33 cellular contexts compared by ENCODE assay signal in genomic region chr7:30805081-30805691, GRCh38. TPM values are rescaled to one million over a fixed set of nuclear protein-coding genes. Genes with fewer than 3 reads are reported as not detected.
DNase-seq lines count a peak whose midpoint lies in the region; ATAC-seq and TF ChIP-seq lines count a peak whose summit lies in the region.
"Had no signal": no experiment of that assay in that cellular context is flagged by ENCODE, and none has a peak within 500 bp of the region (broad histone marks: within the 10 kb centered on the region; RNA-seq: fewer than 3 reads in every experiment).

No MANE protein-coding gene starts in this region.

- H2AK5ac ChIP-seq in mesenchymal stem cell (ENCODE audit: low read length, severe bottlenecking): peak overlapping the region; percentile 87

- H3K4me1 ChIP-seq in SK-N-SH (ENCODE audit: control insufficient read depth in 1 of 2, insufficient read depth in 2 of 2, low read depth in 1 of 2, low read length in 1 of 2) (peaks cover 16 to 25% of the 10 kb centered on the region in 2 experiments), mesenchymal stem cell (ENCODE audit: control insufficient read depth, insufficient read depth, low read depth, low read length) (peaks cover 30% of the 10 kb centered on the region), thoracic aorta (ENCODE audit: control insufficient read depth in 1 of 2, low read depth in 2 of 2) (peaks cover 32 to 58% of the 10 kb centered on the region in 2 donors)

- no peak for TF ChIP-seq RAD21 in SK-N-SH (IDR thresholded peaks at IDR 0.05; ENCODE audit: low read length)

- peaks cover 17% of the 10 kb centered on the region for H3F3A ChIP-seq in SK-N-SH (replicated peaks; ENCODE audit: insufficient read depth)

- peaks cover 3% of the 10 kb centered on the region for H3K36me3 Mint-ChIP-seq in T-helper 17 cell (ENCODE audit: low read depth)
- H3K36me3 Mint-ChIP-seq: natural killer cell treated with Interleukin-12 subunit alpha and Interleukin-12 subunit beta and Interleukin-15 and Interleukin-18, amount 100 ng/mL, for 72 hours had no signal

- peak overlapping the region; percentile 100 for H2BK12ac ChIP-seq in mesenchymal stem cell (ENCODE audit: low read length in 2 of 2)

- H3K27ac ChIP-seq in SK-N-SH (ENCODE audit: low read depth in 2 of 2, low read length in 1 of 2): peak overlapping the region in 1 of 2 experiments; percentile 84; a peak in 2 of 4 replicates
- H3K27ac ChIP-seq in mesenchymal stem cell (ENCODE audit: low read length, poor library complexity, severe bottlenecking): peak overlapping the region; percentile 88
- peak overlapping the region; percentile 80 to 84 for H3K27ac ChIP-seq in thoracic aorta
- H3K27ac ChIP-seq: C4-2B, sigmoid colon had no signal

- H2BK15ac ChIP-seq in mesenchymal stem cell (ENCODE audit: low read depth, poor library complexity, severe bottlenecking): peak overlapping the region; percentile 60

- H3K4me2 ChIP-seq in SK-N-SH: peak overlapping the region; percentile 46
- H3K4me2 ChIP-seq in mesenchymal stem cell (ENCODE audit: low read length, poor library complexity, severe bottlenecking): no peak overlapping the region

- peak overlapping the region; percentile 92 for H4K8ac ChIP-seq in mesenchymal stem cell (ENCODE audit: low read length)

- no peaks in the 10 kb centered on the region for H4K20me1 ChIP-seq in SK-N-SH (ENCODE audit: insufficient read depth)

- H3K4ac ChIP-seq in mesenchymal stem cell (ENCODE audit: low read depth in 1 of 2, low read length in 2 of 2): peak overlapping the region; percentile 92 to 98

- no peak for TF ChIP-seq CTCF in SK-N-SH (IDR thresholded peaks at IDR 0.05)
- TF ChIP-seq CTCF in thoracic aorta (IDR thresholded peaks at IDR 0.05): no peak

- H3K79me1 ChIP-seq in mesenchymal stem cell (replicated peaks; ENCODE audit: low read length, poor library complexity, severe bottlenecking): peaks cover 32% of the 10 kb centered on the region

- H3K36me3 ChIP-seq in SK-N-SH (replicated peaks in 1 of 2; ENCODE audit: control insufficient read depth in 1 of 2, insufficient read depth in 2 of 2, low read length in 1 of 2) (no peaks in the 10 kb centered on the region), mesenchymal stem cell (ENCODE audit: control insufficient read depth in 1 of 2, insufficient read depth in 2 of 2, low read depth in 1 of 2, low read length in 2 of 2) (peaks cover 3% of the 10 kb centered on the region in 2 experiments), thoracic aorta (no peaks in the 10 kb centered on the region)
- H3K36me3 ChIP-seq: sigmoid colon, stomach, tibial nerve had no signal

- H3K27me3 Mint-ChIP-seq in T-helper 17 cell: no peaks in the 10 kb centered on the region
- H3K27me3 Mint-ChIP-seq: activated T-helper 17 cell treated with anti-CD3 and anti-CD28 coated beads, Interleukin-2, amount 50 U/mL, for 72 hours had no signal

- DNase-seq in SK-N-SH (no peak), T-helper 17 cell (no peak), mesenchymal stem cell (no peak), thoracic aorta (ENCODE audit: low spot score) (no peak), occipital lobe (lab: John Stamatoyannopoulos, UW) (no peak), DMS79 (lab: John Stamatoyannopoulos, UW) (no peak)
- DNase-seq: 8988T; activated CD4-positive, CD25-positive, alpha-beta regulatory T cell treated with anti-CD3 and anti-CD28 coated beads, Interleukin-2, amount 50 U/mL, for 72 hours; activated CD8-positive, alpha-beta T cell treated with anti-CD3 and anti-CD28 coated beads, Interleukin-2, amount 10 ng/mL, durations not matched to agents 7 days and 5 days; activated naive CD4-positive, alpha-beta T cell treated with anti-CD3 and anti-CD28 coated beads, Interleukin-2, amount 50 U/mL, for 16 hours; amniotic stem cell; COR-L47; effector CD4-positive, alpha-beta T cell; foreskin fibroblast; HCEC 1CT; Karpas-422; kidney; mucosa of descending colon; NCI-H2029 treated with DMSO at 0.1 percent for 48 hours; NCI-H226; NCI-H526 treated with DMSO at 0.1 percent for 48 hours; PC-3; sigmoid colon; stimulated activated CD4-positive, alpha-beta T cell treated with anti-CD3 and anti-CD28 coated beads, Interleukin-4, amount 100 ng/mL, for 1 hour; stomach had no signal

- H4K91ac ChIP-seq in mesenchymal stem cell (ENCODE audit: low read length): peak overlapping the region; percentile 98

- H3K27ac Mint-ChIP-seq in T-helper 17 cell: peak overlapping the region; percentile 59
- H3K27ac Mint-ChIP-seq: activated CD8-positive, alpha-beta T cell treated with anti-CD3 and anti-CD28 coated beads, Interleukin-2, amount 10 ng/mL, durations not matched to agents 7 days and 5 days; activated T-helper 17 cell treated with anti-CD3 and anti-CD28 coated beads, Interleukin-2, amount 50 U/mL, for 72 hours; natural killer cell treated with Interleukin-12 subunit alpha and Interleukin-12 subunit beta and Interleukin-15 and Interleukin-18, amount 100 ng/mL, for 72 hours had no signal

- no peak overlapping the region for H3K23ac ChIP-seq in mesenchymal stem cell (ENCODE audit: low read length in 2 of 2)

- H3K9me3 ChIP-seq in SK-N-SH (no peaks in the 10 kb centered on the region), T-helper 17 cell (ENCODE audit: control insufficient read depth, low read length, poor library complexity, severe bottlenecking) (no peaks in the 10 kb centered on the region), mesenchymal stem cell (ENCODE audit: control insufficient read depth, low read length) (no peaks in the 10 kb centered on the region), thoracic aorta (no peaks in the 10 kb centered on the region)
- H3K9me3 ChIP-seq: mucosa of descending colon, sigmoid colon, stomach, tibial nerve had no signal

- peak overlapping the region in 1 of 2 experiments; percentile 82 for H3K14ac ChIP-seq in mesenchymal stem cell (ENCODE audit: low read length in 2 of 2)

- H3K9ac ChIP-seq in SK-N-SH (no peak overlapping the region), mesenchymal stem cell (ENCODE audit: low read length) (peak overlapping the region; percentile 35)

- no peak overlapping the region for H3K4me3 Mint-ChIP-seq in T-helper 17 cell
- H3K4me3 Mint-ChIP-seq: activated CD8-positive, alpha-beta T cell treated with anti-CD3 and anti-CD28 coated beads, Interleukin-2, amount 10 ng/mL, durations not matched to agents 7 days and 5 days; activated T-helper 17 cell treated with anti-CD3 and anti-CD28 coated beads, Interleukin-2, amount 50 U/mL, for 72 hours; natural killer cell treated with Interleukin-12 subunit alpha and Interleukin-12 subunit beta and Interleukin-15 and Interleukin-18, amount 100 ng/mL, for 72 hours; T-helper 2 cell treated with Interferon-gamma antibody and Interleukin-4, amounts not matched to agents 5 μg/mL and 100 μg/mL, for 36 hours had no signal

- CTCF ChIA-PET in SK-N-SH (lab: Yijun Ruan, JAX): interaction anchor here (1.2 to 5.0 kb wide), 8 partner anchors 9 to 317 kb away, joined by 3 to 29 read pairs (median 8); no protein-coding TSS in a partner anchor

- peak overlapping the region; percentile 99 for H2BK120ac ChIP-seq in mesenchymal stem cell (ENCODE audit: low read depth, low read length)

- H3K4me3 ChIP-seq in SK-N-SH (ENCODE audit: low read depth in 2 of 2, low read length in 1 of 2) (no peak overlapping the region), mesenchymal stem cell (ENCODE audit: insufficient read depth in 1 of 2, low read depth in 1 of 2, low read length in 2 of 2) (no peak overlapping the region), thoracic aorta (no peak overlapping the region)
- H3K4me3 ChIP-seq: lung, mucosa of descending colon, sigmoid colon, stomach, tibial nerve had no signal

- ATAC-seq in SK-N-SH treated with all-trans-retinoic acid at 6 μM for 48 hours: no peak
- ATAC-seq in T-helper 17 cell: no peak
- no peak for ATAC-seq in thoracic aorta (ENCODE audit: insufficient number of reproducible peaks, low FRiP score, low read depth)
- no peak for ATAC-seq in GM21717 (IDR thresholded peaks at IDR 0.05; ENCODE audit: unreplicated experiment)
- ATAC-seq: activated CD8-positive, alpha-beta T cell treated with anti-CD3 and anti-CD28 coated beads, Interleukin-2, amount 10 ng/mL, durations not matched to agents 7 days and 5 days; activated T-helper 17 cell treated with anti-CD3 and anti-CD28 coated beads, Interleukin-2, amount 50 U/mL, for 72 hours; mucosa of descending colon; natural killer cell treated with Interleukin-12 subunit alpha and Interleukin-12 subunit beta and Interleukin-15 and Interleukin-18, amount 100 ng/mL, for 72 hours; PC-3 had no signal

- H3K9me2 ChIP-seq in SK-N-SH: no peaks in the 10 kb centered on the region

- peak overlapping the region; percentile 96 to 99 for H3K18ac ChIP-seq in mesenchymal stem cell (ENCODE audit: low read depth in 1 of 2, low read length in 2 of 2)

- H3K27me3 ChIP-seq in SK-N-SH (ENCODE audit: insufficient read depth) (no peaks in the 10 kb centered on the region), mesenchymal stem cell (ENCODE audit: control insufficient read depth in 1 of 2, insufficient read depth in 1 of 2, low read length in 2 of 2) (no peaks in the 10 kb centered on the region), thoracic aorta (replicated peaks; ENCODE audit: insufficient read depth) (no peaks in the 10 kb centered on the region)
- H3K27me3 ChIP-seq: sigmoid colon, stomach, tibial nerve had no signal

- peaks cover 3% of the 10 kb centered on the region for H3K4me1 Mint-ChIP-seq in T-helper 17 cell
- H3K4me1 Mint-ChIP-seq: activated T-helper 17 cell treated with anti-CD3 and anti-CD28 coated beads, Interleukin-2, amount 50 U/mL, for 72 hours had no signal

- H2AFZ ChIP-seq in SK-N-SH (ENCODE audit: low read depth) (no peak overlapping the region), mesenchymal stem cell (ENCODE audit: low read depth, low read length) (no peak overlapping the region)

- TF ChIP-seq EP300 in SK-N-SH (IDR thresholded peaks at IDR 0.05; ENCODE audit: borderline replicate concordance in 1 of 2, low read depth in 1 of 2, low read length in 1 of 2): no peak

- H3K79me2 ChIP-seq in SK-N-SH (ENCODE audit: insufficient read depth): no peaks in the 10 kb centered on the region

- peak overlapping the region; percentile 71 for H2BK5ac ChIP-seq in mesenchymal stem cell (ENCODE audit: low read depth, low read length, poor library complexity, severe bottlenecking)

- POLR2A ChIA-PET in SK-N-SH (lab: Yijun Ruan, JAX): interaction anchor here (0.6 kb wide), 1 partner anchor 298 kb away, joined by 3 read pairs; no protein-coding TSS in a partner anchor

- WGBS in SK-N-SH (ENCODE audit: low lambda C conversion rate): 97% methylated on average over 9 of the region's 9 CpGs
- WGBS in mesenchymal stem cell: 95% methylated on average over 9 of the region's 9 CpGs

RNA-seq across cellular contexts. Expression of gene MINDY4, which starts 34.0 kb away (rescaled TPM):
- polyA plus RNA-seq in SK-N-SH (2012; rRNA removed): 1.8 TPM in 2 replicates
- 1.4 and 1.8 TPM in 2 replicates for polyA plus RNA-seq in SK-N-SH (2012; cell fraction: cytosol; rRNA removed)
- polyA plus RNA-seq in SK-N-SH (2012; cell fraction: nucleus; rRNA removed): 4.4 and 5.6 TPM in 2 replicates
- 1 to 10 TPM; 1.6 to 1.8 TPM for total RNA-seq in T-helper 17 cell
- polyA plus RNA-seq in mesenchymal stem cell (2013, experiment 1 of 2): 2.6 TPM
- 2.8 TPM for polyA plus RNA-seq in mesenchymal stem cell (2013, experiment 2 of 2)
- 10 to 100 TPM; 32.0 to 44.0 TPM for total RNA-seq in thoracic aorta
- total RNA-seq in occipital lobe: 5.3 TPM

RNA-seq across cellular contexts. Expression of gene INMT, which starts 53.3 kb away (rescaled TPM):
- polyA plus RNA-seq in SK-N-SH (2012; rRNA removed): not detected in 2 replicates
- polyA plus RNA-seq in SK-N-SH (2012; cell fraction: cytosol; rRNA removed): not detected in 2 replicates
- polyA plus RNA-seq in SK-N-SH (2012; cell fraction: nucleus; rRNA removed): not detected in 2 replicates
- total RNA-seq in T-helper 17 cell (1 to 10 TPM in 1 of 2 donors, under 1 TPM in 1; 0.65 to 1.2 TPM), thoracic aorta (100 to 1,000 TPM; 137 to 243 TPM), occipital lobe (0.16 TPM)
- 7.5 TPM for polyA plus RNA-seq in mesenchymal stem cell (2013, experiment 1 of 2)
- polyA plus RNA-seq in mesenchymal stem cell (2013, experiment 2 of 2): 7.5 TPM
- total RNA-seq: activated CD8-positive, alpha-beta T cell treated with anti-CD3 and anti-CD28 coated beads, Interleukin-2, amount 10 ng/mL, durations not matched to agents 7 days and 5 days; PC-3 had no signal

Comparison
In these comparisons a context has a peak if more than half of its experiments do, and no peak if none do; other contexts are left out.
1. RNA of gene INMT, which starts 53.3 kb away (total RNA-seq): 137 to 243 TPM in thoracic aorta; 0.65 to 1.2 TPM in T-helper 17 cell and 0.16 TPM in occipital lobe (single experiment); every median in the first group is over 10 times any median in the second.